Comparison of ENCODE assay signal across 25 cellular contexts in genomic region chr13:94556016-94556415, GRCh38.
"Had no signal": no experiment of that assay in that cellular context is flagged by ENCODE, and none has a peak within 500 bp of the region (broad histone marks: within the 10 kb centered on the region; RNA-seq: fewer than 3 reads in every experiment).

No MANE protein-coding gene starts in this region.

- DNase-seq: activated CD4-positive, alpha-beta memory T cell treated with anti-CD3 and anti-CD28 coated beads, Interleukin-2, amount 10 ng/mL, durations not matched to agents 7 days and 5 days; activated CD4-positive, alpha-beta T cell treated with anti-CD3 and anti-CD28 coated beads, Interleukin-2, amount 50 U/mL, for 1 hour; activated CD4-positive, CD25-positive, alpha-beta regulatory T cell; activated gamma-delta T cell; activated naive CD4-positive, alpha-beta T cell treated with anti-CD3 and anti-CD28 coated beads for 36 hours; activated T-cell treated with anti-CD3 and anti-CD28 coated beads for 4 hours; activated T-cell treated with anti-CD3 and anti-CD28 coated beads, Interleukin-2, amount 50 U/mL, for 48 hours; caudate nucleus; IMR-90; Kasumi-1; KBM-7; NCI-H1048; NCI-H1930; NCI-H2171; NCI-H2227 treated with DMSO at 0.1 percent for 48 hours; NCI-H446 treated with DMSO at 0.1 percent for 48 hours; NCI-H526; NCI-H774; NK-92 treated with Interleukin-12 subunit alpha and Interleukin-12 subunit beta, amount 100 ng/mL, for 24 hours; SIG-M5; T-cell; T-helper 2 cell; T1000 had no signal

- H3K27ac ChIP-seq: SK-N-MC had no signal

- H3K4me3 ChIP-seq: SK-N-MC had no signal

- ATAC-seq: activated T-helper 17 cell treated with anti-CD3 and anti-CD28 coated beads, Interleukin-2, amount 50 U/mL, for 72 hours; T-cell had no signal
